18 cellular contexts compared by ENCODE assay signal in the genomic region with DNA sequence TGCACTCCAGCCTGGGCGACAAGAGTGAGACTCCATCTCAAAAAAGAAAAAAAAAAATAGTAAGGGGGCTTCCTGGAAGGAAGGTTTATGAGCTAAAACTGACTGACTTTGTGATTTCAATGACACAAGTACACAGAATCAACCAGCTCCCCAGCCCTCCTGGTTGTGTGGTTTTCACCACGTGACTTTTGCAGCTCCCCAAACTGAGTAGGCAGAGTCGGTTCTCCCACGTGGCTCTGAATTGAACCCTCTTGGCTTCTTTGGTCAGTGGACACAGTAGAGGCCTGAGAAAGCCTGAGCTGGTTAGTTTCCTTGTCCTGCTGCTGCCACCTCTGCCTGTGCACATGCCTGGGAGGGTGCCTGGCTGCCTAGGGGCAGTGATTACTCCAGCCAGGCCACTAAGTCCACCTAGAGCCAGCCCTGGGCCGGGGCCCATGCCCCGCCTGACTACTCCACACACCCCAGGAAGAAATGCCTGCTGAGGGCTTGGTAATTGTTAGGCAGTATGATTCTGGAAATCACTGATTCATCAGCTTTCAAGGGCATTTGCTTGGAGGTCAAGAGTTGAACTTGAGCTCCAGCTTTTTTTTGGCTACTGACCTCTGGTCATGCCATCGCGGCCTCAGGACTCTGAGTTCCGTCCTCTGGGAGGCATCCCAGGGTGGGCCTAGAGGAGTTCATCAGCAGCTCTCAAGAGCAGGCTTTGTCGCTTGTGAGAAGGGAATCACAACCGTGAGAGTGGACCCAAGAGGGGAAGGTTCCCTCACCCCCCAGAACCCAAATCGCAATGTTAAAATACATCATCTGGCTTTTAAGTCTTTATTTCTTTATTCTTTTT.
DNase-seq lines count a peak whose midpoint lies in the region; ATAC-seq lines count a peak whose summit lies in the region.
"Had no signal": no experiment of that assay in that cellular context is flagged by ENCODE, and none has a peak within 500 bp of the region (broad histone marks: within the 10 kb centered on the region; RNA-seq: fewer than 3 reads in every experiment).

No MANE protein-coding gene starts in this region.

- no peak overlapping the region for H3K27ac Mint-ChIP-seq in activated CD8-positive, alpha-beta memory T cell treated with anti-CD3 and anti-CD28 coated beads, Interleukin-2, amount 10 ng/mL, durations not matched to agents 7 days and 5 days
- no peak overlapping the region for H3K27ac Mint-ChIP-seq in stimulated activated effector memory CD8-positive, alpha-beta T cell treated with anti-CD3 and anti-CD28 coated beads, Interleukin-12 subunit alpha, Interleukin-12 subunit beta, amount 100 ng/mL, for 72 hours
- H3K27ac Mint-ChIP-seq: HFFc6 had no signal

- no peaks in the 10 kb centered on the region for H3K36me3 Mint-ChIP-seq in activated CD8-positive, alpha-beta memory T cell treated with anti-CD3 and anti-CD28 coated beads, Interleukin-2, amount 10 ng/mL, durations not matched to agents 7 days and 5 days
- H3K36me3 Mint-ChIP-seq in stimulated activated effector memory CD8-positive, alpha-beta T cell treated with anti-CD3 and anti-CD28 coated beads, Interleukin-12 subunit alpha, Interleukin-12 subunit beta, amount 100 ng/mL, for 72 hours = no peaks in the 10 kb centered on the region

- peaks cover 7% of the 10 kb centered on the region for H3K27me3 Mint-ChIP-seq in activated CD8-positive, alpha-beta memory T cell treated with anti-CD3 and anti-CD28 coated beads, Interleukin-2, amount 10 ng/mL, durations not matched to agents 7 days and 5 days

- H3K9me3 ChIP-seq in MG63 = no peaks in the 10 kb centered on the region
- H3K9me3 ChIP-seq: Caco-2 had no signal

- H3K9me3 Mint-ChIP-seq in activated CD8-positive, alpha-beta memory T cell treated with anti-CD3 and anti-CD28 coated beads, Interleukin-2, amount 10 ng/mL, durations not matched to agents 7 days and 5 days (ENCODE audit: low read depth) = no peaks in the 10 kb centered on the region
- H3K9me3 Mint-ChIP-seq in stimulated activated effector memory CD8-positive, alpha-beta T cell treated with anti-CD3 and anti-CD28 coated beads, Interleukin-12 subunit alpha, Interleukin-12 subunit beta, amount 100 ng/mL, for 72 hours = no peaks in the 10 kb centered on the region
- H3K9me3 Mint-ChIP-seq: HFFc6 had no signal

- H3K27me3 ChIP-seq in MG63 = peaks cover 2% of the 10 kb centered on the region; the same call in 1 of the 2 replicates

- no peak for DNase-seq in activated CD8-positive, alpha-beta memory T cell treated with anti-CD3 and anti-CD28 coated beads, Interleukin-2, amount 10 ng/mL, durations not matched to agents 7 days and 5 days
- no peak for DNase-seq in activated CD8-positive, alpha-beta memory T cell treated with anti-CD3 and anti-CD28 coated beads for 24 hours
- peak; percentile 22 for DNase-seq in MG63
- peak; percentile 6 for DNase-seq in iPS-NIHi7 (ENCODE audit: extremely low spot score)
- DNase-seq in stimulated activated effector memory CD8-positive, alpha-beta T cell treated with anti-CD3 and anti-CD28 coated beads, Interleukin-12 subunit alpha, Interleukin-12 subunit beta, amount 100 ng/mL, for 72 hours (ENCODE audit: low spot score in 2 of 2) = no peak
- DNase-seq in SHP77 (lab: John Stamatoyannopoulos, UW) = no peak
- DNase-seq in NCI-H2227 treated with DMSO at 0.1 percent for 48 hours (lab: John Stamatoyannopoulos, UW) = no peak
- DNase-seq: 8988T, Caco-2, GOT3, HFFc6, NCI-H187 treated with DMSO at 0.1 percent for 48 hours, NCI-H2171, NCI-H510A, NCI-H82, SIG-M5 had no signal

- peak; percentile 27 for ATAC-seq in activated CD8-positive, alpha-beta memory T cell treated with anti-CD3 and anti-CD28 coated beads, Interleukin-2, amount 10 ng/mL, durations not matched to agents 7 days and 5 days
- ATAC-seq in stimulated activated effector memory CD8-positive, alpha-beta T cell treated with anti-CD3 and anti-CD28 coated beads, Interleukin-12 subunit alpha, Interleukin-12 subunit beta, amount 100 ng/mL, for 72 hours = peak; percentile 28
- no peak for ATAC-seq in GM21529 (IDR thresholded peaks at IDR 0.05; ENCODE audit: unreplicated experiment)
- ATAC-seq: K562 had no signal

- H3K4me3 ChIP-seq in MG63 = no peak overlapping the region
- H3K4me3 ChIP-seq: K562 had no signal

- no peaks in the 10 kb centered on the region for H3K36me3 ChIP-seq in MG63

- H3K4me3 Mint-ChIP-seq in activated CD8-positive, alpha-beta memory T cell treated with anti-CD3 and anti-CD28 coated beads, Interleukin-2, amount 10 ng/mL, durations not matched to agents 7 days and 5 days = no peak overlapping the region
- no peak overlapping the region for H3K4me3 Mint-ChIP-seq in stimulated activated effector memory CD8-positive, alpha-beta T cell treated with anti-CD3 and anti-CD28 coated beads, Interleukin-12 subunit alpha, Interleukin-12 subunit beta, amount 100 ng/mL, for 72 hours
- H3K4me3 Mint-ChIP-seq: HFFc6 had no signal

- peaks cover 14% of the 10 kb centered on the region for H3K4me1 Mint-ChIP-seq in activated CD8-positive, alpha-beta memory T cell treated with anti-CD3 and anti-CD28 coated beads, Interleukin-2, amount 10 ng/mL, durations not matched to agents 7 days and 5 days
- peaks cover 10% of the 10 kb centered on the region for H3K4me1 Mint-ChIP-seq in stimulated activated effector memory CD8-positive, alpha-beta T cell treated with anti-CD3 and anti-CD28 coated beads, Interleukin-12 subunit alpha, Interleukin-12 subunit beta, amount 100 ng/mL, for 72 hours

- CTCF ChIA-PET in activated CD8-positive, alpha-beta memory T cell treated with anti-CD3 and anti-CD28 coated beads, Interleukin-2, amount 10 ng/mL, durations not matched to agents 7 days and 5 days (lab: Charles Lee) = interaction anchor here (1.0 to 1.8 kb wide), 2 partner anchors 10 to 14 kb away, joined by 3 to 4 read pairs; no protein-coding TSS in a partner anchor

Comparison
In these comparisons a context has a peak if more than half of its experiments do, and no peak if none do; other contexts are left out.
1. DNase-seq: peak in MG63 (single experiment) and iPS-NIHi7 (single experiment); none in activated CD8-positive, alpha-beta memory T cell treated with anti-CD3 and anti-CD28 coated beads, Interleukin-2, amount 10 ng/mL, durations not matched to agents 7 days and 5 days (single experiment), activated CD8-positive, alpha-beta memory T cell treated with anti-CD3 and anti-CD28 coated beads for 24 hours (single experiment), stimulated activated effector memory CD8-positive, alpha-beta T cell treated with anti-CD3 and anti-CD28 coated beads, Interleukin-12 subunit alpha, Interleukin-12 subunit beta, amount 100 ng/mL, for 72 hours (0 of 2), SHP77 (0 of 2) and NCI-H2227 treated with DMSO at 0.1 percent for 48 hours (single experiment).